In genomic region chr1:119453021-119453420, GRCh38 we compare ENCODE assay signal across 13 cellular contexts. TPM values are rescaled to one million over a fixed set of nuclear protein-coding genes. Genes with fewer than 3 reads are reported as not detected.
A peak's percentile ranks its signal among the peaks of the same experiment; 100 is the strongest.
DNase-seq lines count a peak whose midpoint lies in the region; TF ChIP-seq lines count a peak whose summit lies in the region.
"Had no signal": no experiment of that assay in that cellular context is flagged by ENCODE, and none has a peak within 500 bp of the region (broad histone marks: within the 10 kb centered on the region; RNA-seq: fewer than 3 reads in every experiment).

No MANE protein-coding gene starts in this region.

- H3K4me3 Mint-ChIP-seq in activated T-helper 2 cell treated with anti-CD3 and anti-CD28 coated beads, Interferon-gamma antibody, Interleukin-2, Interleukin-4, amounts not matched to agents 10 μg/mL and 5 μg/mL and 100 μg/mL, durations not matched to agents 14 hours and 24 hours and 36 hours (ENCODE audit: low read depth): no peak overlapping the region
- H3K4me3 Mint-ChIP-seq: naive B cell, T-cell had no signal

- H3K27me3 Mint-ChIP-seq in activated T-helper 2 cell treated with anti-CD3 and anti-CD28 coated beads, Interferon-gamma antibody, Interleukin-2, Interleukin-4, amounts not matched to agents 10 μg/mL and 5 μg/mL and 100 μg/mL, durations not matched to agents 14 hours and 24 hours and 36 hours (ENCODE audit: low read depth): peaks cover 4% of the 10 kb centered on the region

- H3K36me3 Mint-ChIP-seq in activated T-helper 2 cell treated with anti-CD3 and anti-CD28 coated beads, Interferon-gamma antibody, Interleukin-2, Interleukin-4, amounts not matched to agents 10 μg/mL and 5 μg/mL and 100 μg/mL, durations not matched to agents 14 hours and 24 hours and 36 hours (ENCODE audit: low read depth): no peaks in the 10 kb centered on the region
- H3K36me3 Mint-ChIP-seq: naive B cell, T-cell had no signal

- H3K9me3 Mint-ChIP-seq in activated T-helper 2 cell treated with anti-CD3 and anti-CD28 coated beads, Interferon-gamma antibody, Interleukin-2, Interleukin-4, amounts not matched to agents 10 μg/mL and 5 μg/mL and 100 μg/mL, durations not matched to agents 14 hours and 24 hours and 36 hours: no peaks in the 10 kb centered on the region
- H3K9me3 Mint-ChIP-seq: T-cell had no signal

- peaks cover 4% of the 10 kb centered on the region for H3K4me1 Mint-ChIP-seq in activated T-helper 2 cell treated with anti-CD3 and anti-CD28 coated beads, Interferon-gamma antibody, Interleukin-2, Interleukin-4, amounts not matched to agents 10 μg/mL and 5 μg/mL and 100 μg/mL, durations not matched to agents 14 hours and 24 hours and 36 hours (ENCODE audit: low read depth)
- H3K4me1 Mint-ChIP-seq: naive B cell, T-cell had no signal

- no peak overlapping the region for H3K27ac Mint-ChIP-seq in activated T-helper 2 cell treated with anti-CD3 and anti-CD28 coated beads, Interferon-gamma antibody, Interleukin-2, Interleukin-4, amounts not matched to agents 10 μg/mL and 5 μg/mL and 100 μg/mL, durations not matched to agents 14 hours and 24 hours and 36 hours
- H3K27ac Mint-ChIP-seq: naive B cell, T-cell had no signal

- H3K27ac ChIP-seq in RWPE1: no peak overlapping the region
- H3K27ac ChIP-seq: coronary artery, testis had no signal

- no peak for TF ChIP-seq CTCF in RWPE1 (conservative IDR thresholded peaks at IDR 0.05; ENCODE audit: low read depth)
- TF ChIP-seq CTCF in fibroblast of villous mesenchyme (IDR thresholded peaks at IDR 0.05; ENCODE audit: insufficient read depth, low read depth, low read length): no peak
- no peak for TF ChIP-seq CTCF in GM20000 (IDR thresholded peaks at IDR 0.05; ENCODE audit: extremely low read depth, missing control alignments)

- DNase-seq in AG08395 (ENCODE audit: low spot score) (peak; percentile 86), GOT3 (lab: John Stamatoyannopoulos, UW) (peak; percentile 15), RWPE1 (ENCODE audit: low spot score) (peak; percentile 72), fibroblast of villous mesenchyme (ENCODE audit: low read depth) (peak; percentile 2), GM20000 (ENCODE audit: low spot score) (no peak), NCI-H146 (lab: John Stamatoyannopoulos, UW) (no peak), hypothalamus (lab: John Stamatoyannopoulos, UW) (no peak)
- no peak for DNase-seq in activated T-helper 2 cell treated with anti-CD3 and anti-CD28 coated beads, Interferon-gamma antibody, Interleukin-2, Interleukin-4, amounts not matched to agents 10 μg/mL and 5 μg/mL and 100 μg/mL, durations not matched to agents 14 hours and 24 hours and 36 hours (ENCODE audit: low spot score)
- DNase-seq: naive B cell, T-cell, testis had no signal

- POLR2A ChIA-PET in RWPE1 (lab: Yijun Ruan, JAX; ENCODE audit: low non-redundant PET): no interaction called here

- intact Hi-C loops in activated T-helper 2 cell treated with anti-CD3 and anti-CD28 coated beads, Interferon-gamma antibody, Interleukin-2, Interleukin-4, amounts not matched to agents 10 μg/mL and 5 μg/mL and 100 μg/mL, durations not matched to agents 14 hours and 24 hours and 36 hours (cut with micrococcal nuclease): no loop called here

- no peak overlapping the region for H3K4me3 ChIP-seq in fibroblast of villous mesenchyme (ENCODE audit: low read depth, low read length)
- H3K4me3 ChIP-seq: coronary artery, testis had no signal

- CTCF ChIA-PET in RWPE1 (lab: Yijun Ruan, JAX): no interaction called here

RNA-seq across cellular contexts. Expression of gene HSD3B2, which starts 38.1 kb away (rescaled TPM):
- total RNA-seq in fibroblast of villous mesenchyme: not detected in 2 replicates
- total RNA-seq in activated T-helper 2 cell treated with anti-CD3 and anti-CD28 coated beads, Interferon-gamma antibody, Interleukin-2, Interleukin-4, amounts not matched to agents 10 μg/mL and 5 μg/mL and 100 μg/mL, durations not matched to agents 14 hours and 24 hours and 36 hours: not detected in 2 replicates
- total RNA-seq: NCI-H460 had no signal

RNA-seq across cellular contexts. Expression of gene HSD3B1, which starts 54.0 kb away (rescaled TPM):
- total RNA-seq in fibroblast of villous mesenchyme: 2.6 TPM in 1 of 2 replicates, not detected in the other
- total RNA-seq in activated T-helper 2 cell treated with anti-CD3 and anti-CD28 coated beads, Interferon-gamma antibody, Interleukin-2, Interleukin-4, amounts not matched to agents 10 μg/mL and 5 μg/mL and 100 μg/mL, durations not matched to agents 14 hours and 24 hours and 36 hours: not detected in 2 replicates
- total RNA-seq: NCI-H460, T-cell had no signal

Comparison
In these comparisons a context has a peak if more than half of its experiments do, and no peak if none do; other contexts are left out.
1. DNase-seq: peak in AG08395 (single experiment), GOT3 (single experiment), RWPE1 (single experiment) and fibroblast of villous mesenchyme (single experiment); none in GM20000 (single experiment), activated T-helper 2 cell treated with anti-CD3 and anti-CD28 coated beads, Interferon-gamma antibody, Interleukin-2, Interleukin-4, amounts not matched to agents 10 μg/mL and 5 μg/mL and 100 μg/mL, durations not matched to agents 14 hours and 24 hours and 36 hours (single experiment), NCI-H146 (single experiment) and hypothalamus (0 of 51).